1 cellular context compared by ENCODE assay signal in the genomic region with DNA sequence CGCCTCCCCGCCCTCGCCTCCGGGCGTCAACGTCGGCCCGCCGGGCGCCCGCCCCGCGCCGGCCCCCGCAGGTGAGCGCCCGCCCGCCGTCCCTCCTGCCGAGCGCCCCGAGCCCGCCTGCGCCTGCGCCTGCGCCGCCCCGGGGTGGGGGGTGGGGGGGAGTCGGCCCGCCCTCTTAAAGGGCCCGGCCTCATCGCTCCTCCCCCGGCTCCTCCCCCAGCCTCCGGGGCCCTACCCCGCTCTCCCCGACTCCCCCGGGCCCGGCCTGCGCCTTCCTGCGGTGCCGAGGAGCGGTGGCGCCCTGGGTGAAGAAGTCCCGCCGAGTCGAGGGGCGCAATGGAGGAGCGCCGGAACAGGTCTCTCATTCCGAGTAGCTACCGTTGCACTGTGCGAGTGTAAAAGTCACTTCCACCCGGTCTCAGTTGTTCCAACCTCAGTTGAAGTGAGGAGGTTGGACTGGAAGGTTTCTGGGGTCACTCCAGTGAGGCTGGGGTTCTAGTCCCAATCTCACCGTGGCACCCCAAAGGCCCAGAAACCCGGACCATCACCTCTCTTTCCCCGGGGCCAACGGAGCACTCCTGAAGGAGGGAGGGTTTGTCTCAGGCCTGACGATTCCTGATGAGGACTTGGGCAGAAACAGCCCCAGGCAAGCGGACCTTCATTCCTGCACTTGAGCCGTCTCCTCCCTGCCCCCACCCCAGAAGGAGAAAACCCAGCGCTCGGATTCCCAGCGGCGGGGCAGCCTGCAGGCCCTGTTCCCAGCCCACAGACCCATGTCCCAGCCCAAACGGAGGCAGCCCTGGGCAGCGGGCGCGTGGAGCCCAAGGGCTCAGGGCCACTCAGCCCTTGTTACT.
A peak's percentile ranks its signal among the peaks of the same experiment; 100 is the strongest.
TF ChIP-seq lines count a peak whose summit lies in the region.

No MANE protein-coding gene starts in this region.

TF ChIP-seq in SK-N-SH, 30 proteins besides CTCF, POLR2A, EP300 and RAD21:
- TF ChIP-seq NRF1 (IDR thresholded peaks at IDR 0.05; ENCODE audit: low read depth, low read length), result peak; percentile 75
- TF ChIP-seq POLR2AphosphoS5 (IDR thresholded peaks at IDR 0.05; ENCODE audit: low read depth, low read length), result peak; percentile 50; the same call in 1 of the 2 replicates
- TF ChIP-seq SMC3 (IDR thresholded peaks at IDR 0.05; ENCODE audit: low read depth, low read length), result no peak
